ENCODE assay signal across 28 cellular contexts in genomic region chr22:44859641-44860040, GRCh38.
"Had no signal": no experiment of that assay in that cellular context is flagged by ENCODE, and none has a peak within 500 bp of the region (broad histone marks: within the 10 kb centered on the region; RNA-seq: fewer than 3 reads in every experiment).

No MANE protein-coding gene starts in this region.

- H3K36me3 Mint-ChIP-seq: activated naive CD4-positive, alpha-beta T cell treated with anti-CD3 and anti-CD28 coated beads, Interleukin-2, amount 50 U/mL, for 24 hours; T-cell had no signal

- H3K4me3 Mint-ChIP-seq: activated CD8-positive, alpha-beta T cell treated with anti-CD3 and anti-CD28 coated beads, Interleukin-2, amount 10 ng/mL, durations not matched to agents 7 days and 5 days; activated naive CD4-positive, alpha-beta T cell treated with anti-CD3 and anti-CD28 coated beads, Interleukin-2, amount 50 U/mL, for 24 hours; T-cell had no signal

- H3K27me3 Mint-ChIP-seq: activated naive CD4-positive, alpha-beta T cell treated with anti-CD3 and anti-CD28 coated beads, Interleukin-2, amount 50 U/mL, for 24 hours had no signal

- H3K4me1 ChIP-seq: ascending aorta, body of pancreas, Peyer's patch had no signal

- H3K9me3 ChIP-seq: ascending aorta, body of pancreas, MG63, Peyer's patch had no signal

- H3K27ac Mint-ChIP-seq: activated CD8-positive, alpha-beta T cell treated with anti-CD3 and anti-CD28 coated beads, Interleukin-2, amount 10 ng/mL, durations not matched to agents 7 days and 5 days; activated naive CD4-positive, alpha-beta T cell treated with anti-CD3 and anti-CD28 coated beads, Interleukin-2, amount 50 U/mL, for 24 hours; T-cell had no signal

- H3K9me3 Mint-ChIP-seq: activated naive CD4-positive, alpha-beta T cell treated with anti-CD3 and anti-CD28 coated beads, Interleukin-2, amount 50 U/mL, for 24 hours; T-cell had no signal

- H3K4me1 Mint-ChIP-seq: activated naive CD4-positive, alpha-beta T cell treated with anti-CD3 and anti-CD28 coated beads, Interleukin-2, amount 50 U/mL, for 24 hours; T-cell had no signal

- H3K27me3 ChIP-seq: ascending aorta, body of pancreas, cardiac muscle cell, MG63, Peyer's patch had no signal

- DNase-seq: activated CD4-positive, alpha-beta T cell treated with anti-CD3 and anti-CD28 coated beads for 48 hours; activated CD4-positive, alpha-beta T cell treated with anti-CD3 and anti-CD28 coated beads, Interleukin-2, amount 50 U/mL, for 4 hours; activated CD8-positive, alpha-beta memory T cell treated with anti-CD3 and anti-CD28 coated beads, Interleukin-2, amount 50 U/mL, for 48 hours; activated CD8-positive, alpha-beta T cell treated with anti-CD3 and anti-CD28 coated beads, Interleukin-2, amount 10 ng/mL, durations not matched to agents 7 days and 5 days; activated naive CD4-positive, alpha-beta T cell; activated T-cell treated with anti-CD3 and anti-CD28 coated beads, Interleukin-2, amount 50 U/mL, for 1 hour; body of pancreas; cerebellar nuclear complex; cortex of kidney; MG63; NCI-H1105; NCI-H1436; NCI-H1694 treated with DMSO at 0.1 percent for 48 hours; NCI-H2029 treated with DMSO at 0.1 percent for 48 hours; NCI-H345; NCI-H510A; NCI-H69; SIG-M5; T-cell; T-helper 2 cell; T1000 had no signal

- H3K36me3 ChIP-seq: ascending aorta, cardiac muscle cell, MG63, Peyer's patch had no signal

- H3K4me3 ChIP-seq: ascending aorta, body of pancreas, cardiac muscle cell, MG63, Peyer's patch, SK-N-MC had no signal

- H3K27ac ChIP-seq: ascending aorta, body of pancreas, cardiac muscle cell, KMS-11, Peyer's patch, SK-N-MC had no signal

- FAIRE-seq: TTC549 had no signal
